3 cellular contexts compared by ENCODE assay signal in genomic region chr16:74785031-74785430, GRCh38.
TF ChIP-seq lines count a peak whose summit lies in the region.

No MANE protein-coding gene starts in this region.

TF ChIP-seq in GM23338, 12 proteins besides CTCF, POLR2A, EP300 and RAD21 (continues in another document):
- no peak for TF ChIP-seq ZNF114 (CRISPR knock-in tag; IDR thresholded peaks at IDR 0.05)
- no peak for TF ChIP-seq NANOG (IDR thresholded peaks at IDR 0.05; ENCODE audit: borderline replicate concordance)
- no peak for TF ChIP-seq JUNB (IDR thresholded peaks at IDR 0.05; ENCODE audit: unreplicated experiment)
- no peak for TF ChIP-seq ZNF331 (CRISPR knock-in tag; IDR thresholded peaks at IDR 0.05; ENCODE audit: low read depth)
- TF ChIP-seq ETS1 (IDR thresholded peaks at IDR 0.05): no peak

TF ChIP-seq in HCT116, 20 proteins besides CTCF, POLR2A, EP300 and RAD21:
- TF ChIP-seq, protein P1, sequence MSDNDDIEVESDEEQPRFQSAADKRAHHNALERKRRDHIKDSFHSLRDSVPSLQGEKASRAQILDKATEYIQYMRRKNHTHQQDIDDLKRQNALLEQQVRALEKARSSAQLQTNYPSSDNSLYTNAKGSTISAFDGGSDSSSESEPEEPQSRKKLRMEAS (IDR thresholded peaks at IDR 0.05): peak; percentile 66
- no peak for TF ChIP-seq CBX3 (IDR thresholded peaks at IDR 0.05; ENCODE audit: low read depth)
- TF ChIP-seq EGR1 (IDR thresholded peaks at IDR 0.05; ENCODE audit: low read depth): no peak
- TF ChIP-seq ELF1 (IDR thresholded peaks at IDR 0.05; ENCODE audit: borderline replicate concordance, low read depth): no peak
- TF ChIP-seq REST (IDR thresholded peaks at IDR 0.05; ENCODE audit: low read depth): no peak
- no peak for TF ChIP-seq YY1 (IDR thresholded peaks at IDR 0.05; ENCODE audit: extremely low read depth, insufficient replicate concordance, low read depth, low read length)
- no peak for TF ChIP-seq JUND (IDR thresholded peaks at IDR 0.05)

TF ChIP-seq in K562, 482 proteins besides CTCF, POLR2A, EP300 and RAD21:
- TF ChIP-seq SIRT6 (IDR thresholded peaks at IDR 0.05; ENCODE audit: low read depth, low read length): no peak
- TF ChIP-seq, protein P2, sequence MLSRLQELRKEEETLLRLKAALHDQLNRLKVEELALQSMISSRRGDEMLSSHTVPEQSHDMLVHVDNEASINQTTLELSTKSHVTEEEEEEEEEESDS (CRISPR knock-in tag; IDR thresholded peaks at IDR 0.05): no peak
- no peak for TF ChIP-seq ZFPM2 (CRISPR knock-in tag; IDR thresholded peaks at IDR 0.05)
- no peak for TF ChIP-seq NCOA4 (IDR thresholded peaks at IDR 0.05; ENCODE audit: partially characterized antibody)
- peak; percentile 17; the same call in 1 of the 2 replicates for TF ChIP-seq ZNF316 (IDR thresholded peaks at IDR 0.05)
- TF ChIP-seq ZNF134 (CRISPR knock-in tag; conservative IDR thresholded peaks at IDR 0.05): no peak
- no peak for TF ChIP-seq ZNF12 (CRISPR knock-in tag; IDR thresholded peaks at IDR 0.05)
- TF ChIP-seq, protein P3, sequence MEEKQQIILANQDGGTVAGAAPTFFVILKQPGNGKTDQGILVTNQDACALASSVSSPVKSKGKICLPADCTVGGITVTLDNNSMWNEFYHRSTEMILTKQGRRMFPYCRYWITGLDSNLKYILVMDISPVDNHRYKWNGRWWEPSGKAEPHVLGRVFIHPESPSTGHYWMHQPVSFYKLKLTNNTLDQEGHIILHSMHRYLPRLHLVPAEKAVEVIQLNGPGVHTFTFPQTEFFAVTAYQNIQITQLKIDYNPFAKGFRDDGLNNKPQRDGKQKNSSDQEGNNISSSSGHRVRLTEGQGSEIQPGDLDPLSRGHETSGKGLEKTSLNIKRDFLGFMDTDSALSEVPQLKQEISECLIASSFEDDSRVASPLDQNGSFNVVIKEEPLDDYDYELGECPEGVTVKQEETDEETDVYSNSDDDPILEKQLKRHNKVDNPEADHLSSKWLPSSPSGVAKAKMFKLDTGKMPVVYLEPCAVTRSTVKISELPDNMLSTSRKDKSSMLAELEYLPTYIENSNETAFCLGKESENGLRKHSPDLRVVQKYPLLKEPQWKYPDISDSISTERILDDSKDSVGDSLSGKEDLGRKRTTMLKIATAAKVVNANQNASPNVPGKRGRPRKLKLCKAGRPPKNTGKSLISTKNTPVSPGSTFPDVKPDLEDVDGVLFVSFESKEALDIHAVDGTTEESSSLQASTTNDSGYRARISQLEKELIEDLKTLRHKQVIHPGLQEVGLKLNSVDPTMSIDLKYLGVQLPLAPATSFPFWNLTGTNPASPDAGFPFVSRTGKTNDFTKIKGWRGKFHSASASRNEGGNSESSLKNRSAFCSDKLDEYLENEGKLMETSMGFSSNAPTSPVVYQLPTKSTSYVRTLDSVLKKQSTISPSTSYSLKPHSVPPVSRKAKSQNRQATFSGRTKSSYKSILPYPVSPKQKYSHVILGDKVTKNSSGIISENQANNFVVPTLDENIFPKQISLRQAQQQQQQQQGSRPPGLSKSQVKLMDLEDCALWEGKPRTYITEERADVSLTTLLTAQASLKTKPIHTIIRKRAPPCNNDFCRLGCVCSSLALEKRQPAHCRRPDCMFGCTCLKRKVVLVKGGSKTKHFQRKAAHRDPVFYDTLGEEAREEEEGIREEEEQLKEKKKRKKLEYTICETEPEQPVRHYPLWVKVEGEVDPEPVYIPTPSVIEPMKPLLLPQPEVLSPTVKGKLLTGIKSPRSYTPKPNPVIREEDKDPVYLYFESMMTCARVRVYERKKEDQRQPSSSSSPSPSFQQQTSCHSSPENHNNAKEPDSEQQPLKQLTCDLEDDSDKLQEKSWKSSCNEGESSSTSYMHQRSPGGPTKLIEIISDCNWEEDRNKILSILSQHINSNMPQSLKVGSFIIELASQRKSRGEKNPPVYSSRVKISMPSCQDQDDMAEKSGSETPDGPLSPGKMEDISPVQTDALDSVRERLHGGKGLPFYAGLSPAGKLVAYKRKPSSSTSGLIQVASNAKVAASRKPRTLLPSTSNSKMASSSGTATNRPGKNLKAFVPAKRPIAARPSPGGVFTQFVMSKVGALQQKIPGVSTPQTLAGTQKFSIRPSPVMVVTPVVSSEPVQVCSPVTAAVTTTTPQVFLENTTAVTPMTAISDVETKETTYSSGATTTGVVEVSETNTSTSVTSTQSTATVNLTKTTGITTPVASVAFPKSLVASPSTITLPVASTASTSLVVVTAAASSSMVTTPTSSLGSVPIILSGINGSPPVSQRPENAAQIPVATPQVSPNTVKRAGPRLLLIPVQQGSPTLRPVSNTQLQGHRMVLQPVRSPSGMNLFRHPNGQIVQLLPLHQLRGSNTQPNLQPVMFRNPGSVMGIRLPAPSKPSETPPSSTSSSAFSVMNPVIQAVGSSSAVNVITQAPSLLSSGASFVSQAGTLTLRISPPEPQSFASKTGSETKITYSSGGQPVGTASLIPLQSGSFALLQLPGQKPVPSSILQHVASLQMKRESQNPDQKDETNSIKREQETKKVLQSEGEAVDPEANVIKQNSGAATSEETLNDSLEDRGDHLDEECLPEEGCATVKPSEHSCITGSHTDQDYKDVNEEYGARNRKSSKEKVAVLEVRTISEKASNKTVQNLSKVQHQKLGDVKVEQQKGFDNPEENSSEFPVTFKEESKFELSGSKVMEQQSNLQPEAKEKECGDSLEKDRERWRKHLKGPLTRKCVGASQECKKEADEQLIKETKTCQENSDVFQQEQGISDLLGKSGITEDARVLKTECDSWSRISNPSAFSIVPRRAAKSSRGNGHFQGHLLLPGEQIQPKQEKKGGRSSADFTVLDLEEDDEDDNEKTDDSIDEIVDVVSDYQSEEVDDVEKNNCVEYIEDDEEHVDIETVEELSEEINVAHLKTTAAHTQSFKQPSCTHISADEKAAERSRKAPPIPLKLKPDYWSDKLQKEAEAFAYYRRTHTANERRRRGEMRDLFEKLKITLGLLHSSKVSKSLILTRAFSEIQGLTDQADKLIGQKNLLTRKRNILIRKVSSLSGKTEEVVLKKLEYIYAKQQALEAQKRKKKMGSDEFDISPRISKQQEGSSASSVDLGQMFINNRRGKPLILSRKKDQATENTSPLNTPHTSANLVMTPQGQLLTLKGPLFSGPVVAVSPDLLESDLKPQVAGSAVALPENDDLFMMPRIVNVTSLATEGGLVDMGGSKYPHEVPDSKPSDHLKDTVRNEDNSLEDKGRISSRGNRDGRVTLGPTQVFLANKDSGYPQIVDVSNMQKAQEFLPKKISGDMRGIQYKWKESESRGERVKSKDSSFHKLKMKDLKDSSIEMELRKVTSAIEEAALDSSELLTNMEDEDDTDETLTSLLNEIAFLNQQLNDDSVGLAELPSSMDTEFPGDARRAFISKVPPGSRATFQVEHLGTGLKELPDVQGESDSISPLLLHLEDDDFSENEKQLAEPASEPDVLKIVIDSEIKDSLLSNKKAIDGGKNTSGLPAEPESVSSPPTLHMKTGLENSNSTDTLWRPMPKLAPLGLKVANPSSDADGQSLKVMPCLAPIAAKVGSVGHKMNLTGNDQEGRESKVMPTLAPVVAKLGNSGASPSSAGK (IDR thresholded peaks at IDR 0.05): peak; percentile 36
TF ChIP-seq in K562: peak in this region for 2.
